In genomic region chr3:5304789-5305680, GRCh38 we compare ENCODE assay signal across 8 cellular contexts.
DNase-seq lines count a peak whose midpoint lies in the region; ATAC-seq and TF ChIP-seq lines count a peak whose summit lies in the region.

No MANE protein-coding gene starts in this region.

- DNase-seq in A673 (ENCODE audit: low spot score) = peak; percentile 57
- DNase-seq in GM13976 (ENCODE audit: low spot score) = peak; percentile 39
- peak; percentile 35 for DNase-seq in NCI-H2029 (lab: John Stamatoyannopoulos, UW)
- peak; percentile 20 to 33 for DNase-seq in fibroblast of lung (ENCODE audit: low read depth in 2 of 2)
- no peak for DNase-seq in central memory CD4-positive, alpha-beta T cell

- H3K27me3 ChIP-seq in A673 (replicated peaks; ENCODE audit: insufficient read depth, low read depth, low read length, poor library complexity) = peaks cover 7% of the 10 kb centered on the region
- H3K27me3 ChIP-seq in fibroblast of lung (ENCODE audit: control insufficient read depth, insufficient read depth, low read length) = no peaks in the 10 kb centered on the region
- no peaks in the 10 kb centered on the region for H3K27me3 ChIP-seq in neural cell (ENCODE audit: insufficient read depth, low read depth, low read length)

- POLR2A ChIA-PET in A673 (lab: Charles Lee; ENCODE audit: low non-redundant PET) = no interaction called here

- TF ChIP-seq EP300 in neural cell (conservative IDR thresholded peaks at IDR 0.05; ENCODE audit: poor library complexity, severe bottlenecking) = no peak

- H3K9ac ChIP-seq in fibroblast of lung (ENCODE audit: insufficient read depth, low read length) = no peak overlapping the region
- no peak overlapping the region for H3K9ac ChIP-seq in neural cell (ENCODE audit: low read length)

- H4K20me1 ChIP-seq in fibroblast of lung (ENCODE audit: control insufficient read depth, extremely low read depth, insufficient read depth, low read length) (no peaks in the 10 kb centered on the region), neural cell (ENCODE audit: insufficient read depth) (no peaks in the 10 kb centered on the region)

- H3K4me2 ChIP-seq in fibroblast of lung (ENCODE audit: extremely low read depth, insufficient read depth, low read length) (no peak overlapping the region), neural cell (ENCODE audit: low read length) (no peak overlapping the region)

- H3K9me3 ChIP-seq in A673 (ENCODE audit: low read depth, low read length, poor library complexity, severe bottlenecking) = no peaks in the 10 kb centered on the region
- H3K9me3 ChIP-seq in fibroblast of lung (ENCODE audit: control insufficient read depth, insufficient read depth, low read depth, low read length) = no peaks in the 10 kb centered on the region
- H3K9me3 ChIP-seq in neural cell (ENCODE audit: low read length) = no peaks in the 10 kb centered on the region

- no peaks in the 10 kb centered on the region for H3F3A ChIP-seq in neural cell (ENCODE audit: insufficient read depth, low read length, poor library complexity, severe bottlenecking)

- ATAC-seq in HG02678 (IDR thresholded peaks at IDR 0.05; ENCODE audit: unreplicated experiment) = peak; percentile 85

- no peaks in the 10 kb centered on the region for H3K79me2 ChIP-seq in fibroblast of lung (ENCODE audit: control insufficient read depth, insufficient read depth, low read length)
- H3K79me2 ChIP-seq in neural cell (replicated peaks; ENCODE audit: insufficient read depth, low read length) = no peaks in the 10 kb centered on the region

- H2AFZ ChIP-seq in fibroblast of lung (ENCODE audit: low read length) (no peak overlapping the region), neural cell (ENCODE audit: low read depth, low read length) (no peak overlapping the region)

- TF ChIP-seq RAD21 in neural cell (conservative IDR thresholded peaks at IDR 0.05) = peak; percentile 85

- in situ Hi-C loops in GM13976 (cut with MboI; ENCODE audit: low sequenced_read_pairs, unreplicated experiment) = no loop called here

- no TSS peak for BruUV-seq in A673 (replicated peaks; lab: Mats Ljungman, UMichigan)

- H3K4me3 ChIP-seq in A673 (ENCODE audit: low read depth, low read length, poor library complexity, severe bottlenecking) (no peak overlapping the region), WI38 (ENCODE audit: low read depth, low read length) (no peak overlapping the region), fibroblast of lung (replicated peaks in 1 of 4; ENCODE audit: control extremely low read depth in 1 of 4, insufficient read depth in 1 of 4, low read depth in 3 of 4, low read length in 4 of 4) (no peak overlapping the region), neural cell (ENCODE audit: low read length) (no peak overlapping the region)

- peak; percentile 75 for TF ChIP-seq CTCF in A673 (conservative IDR thresholded peaks at IDR 0.05; ENCODE audit: low read depth, low read length)
- peak; percentile 64 for TF ChIP-seq CTCF in GM13976 (IDR thresholded peaks at IDR 0.05; ENCODE audit: borderline replicate concordance, control extremely low read depth, extremely low read depth, insufficient read depth, missing control alignments)
- peak; percentile 48 for TF ChIP-seq CTCF in WI38 (IDR thresholded peaks at IDR 0.05; ENCODE audit: low read depth, low read length)
- TF ChIP-seq CTCF in fibroblast of lung (conservative IDR thresholded peaks at IDR 0.05 in 1 of 2, IDR thresholded peaks at IDR 0.05 in 1 of 2; ENCODE audit: low read depth in 1 of 2, low read length in 2 of 2) = peak; percentile 42 to 72
- TF ChIP-seq CTCF in neural cell (IDR thresholded peaks at IDR 0.05; ENCODE audit: poor library complexity, severe bottlenecking) = peak; percentile 79

- CTCF ChIA-PET in A673 (lab: Charles Lee) = no interaction called here

- H3K27ac ChIP-seq in A673 (ENCODE audit: low read depth, low read length, poor library complexity, severe bottlenecking) = no peak overlapping the region
- H3K27ac ChIP-seq in fibroblast of lung (ENCODE audit: insufficient read depth, low read length) = no peak overlapping the region
- no peak overlapping the region for H3K27ac ChIP-seq in neural cell (ENCODE audit: low read length)

- H3K36me3 ChIP-seq in A673 (ENCODE audit: insufficient read depth, low read length, poor library complexity, severe bottlenecking) (no peaks in the 10 kb centered on the region), fibroblast of lung (ENCODE audit: control insufficient read depth, insufficient read depth, low read length) (no peaks in the 10 kb centered on the region), neural cell (ENCODE audit: insufficient read depth, low read length) (no peaks in the 10 kb centered on the region)

- H3K9me2 ChIP-seq in neural cell (ENCODE audit: insufficient read depth, low read length) = no peaks in the 10 kb centered on the region

- H3K4me1 ChIP-seq in A673 (ENCODE audit: insufficient read depth, low read length, poor library complexity, severe bottlenecking) = no peaks in the 10 kb centered on the region
- H3K4me1 ChIP-seq in fibroblast of lung (ENCODE audit: control insufficient read depth, extremely low read depth, insufficient read depth, low read length) = no peaks in the 10 kb centered on the region

- intact Hi-C loops in A673 (cut with micrococcal nuclease; ENCODE audit: unreplicated experiment) = loop anchor here (5.0 to 10.0 kb wide), 3 partner anchors 170 to 1837 kb away; no protein-coding TSS in a partner anchor

TF ChIP-seq in neural cell, 6 proteins besides CTCF, POLR2A, EP300 and RAD21:
- TF ChIP-seq SMC3 (conservative IDR thresholded peaks at IDR 0.05; ENCODE audit: poor library complexity) (peak; percentile 78), TAF1 (IDR thresholded peaks at IDR 0.05; ENCODE audit: low read depth) (no peak)
TF ChIP-seq in neural cell: peak in this region for 1.
